In genomic region chr5:67089200-67089725, GRCh38 we compare ENCODE assay signal across 12 cellular contexts.
DNase-seq lines count a peak whose midpoint lies in the region; ATAC-seq and TF ChIP-seq lines count a peak whose summit lies in the region.
"Had no signal": no experiment of that assay in that cellular context is flagged by ENCODE, and none has a peak within 500 bp of the region (broad histone marks: within the 10 kb centered on the region; RNA-seq: fewer than 3 reads in every experiment).

No MANE protein-coding gene starts in this region.

- H3K27me3 ChIP-seq in neuronal stem cell (ENCODE audit: control insufficient read depth in 3 of 3, insufficient read depth in 3 of 3, low read depth in 1 of 3, low read length in 3 of 3) (peaks cover 0 to 2% (median 0%) of the 10 kb centered on the region in 3 experiments), dorsolateral prefrontal cortex (no peaks in the 10 kb centered on the region), brain microvascular endothelial cell (replicated peaks) (no peaks in the 10 kb centered on the region)
- H3K27me3 ChIP-seq: hepatocyte had no signal

- no peak overlapping the region for H3K9ac ChIP-seq in neuronal stem cell (ENCODE audit: low read depth, low read length, poor library complexity)

- H3K27ac ChIP-seq in neuronal stem cell (replicated peaks; ENCODE audit: low read length) (no peak overlapping the region), dorsolateral prefrontal cortex (peak overlapping the region in 16 of 59 donors; percentile 5 to 59 (median 26)), brain microvascular endothelial cell (no peak overlapping the region)
- H3K27ac ChIP-seq: hepatocyte had no signal

- H2BK12ac ChIP-seq in neuronal stem cell (ENCODE audit: low read length): no peak overlapping the region

- no peak overlapping the region for H2AFZ ChIP-seq in neuronal stem cell (ENCODE audit: low read length)
- H2AFZ ChIP-seq: hepatocyte had no signal

- no peaks in the 10 kb centered on the region for H3K9me3 ChIP-seq in neuronal stem cell (replicated peaks in 1 of 2; ENCODE audit: control insufficient read depth in 2 of 2, insufficient read depth in 1 of 2, low read depth in 1 of 2, low read length in 2 of 2)

- peak; percentile 23 for DNase-seq in ELR (ENCODE audit: low read depth)
- DNase-seq in NCI-H69 (lab: John Stamatoyannopoulos, UW): peak; percentile 77
- no peak for DNase-seq in neuronal stem cell (ENCODE audit: low spot score)
- no peak for DNase-seq in dorsolateral prefrontal cortex
- no peak for DNase-seq in activated CD4-positive, alpha-beta T cell treated with anti-CD3 and anti-CD28 coated beads for 48 hours
- no peak for DNase-seq in brain microvascular endothelial cell
- DNase-seq: mesendoderm, NCI-H2081, RPMI8226 had no signal

- H2BK5ac ChIP-seq in neuronal stem cell (ENCODE audit: low read length): no peak overlapping the region

- H3K14ac ChIP-seq in neuronal stem cell (ENCODE audit: low read length): no peak overlapping the region

- no CpG with 5 or more reads among the region's 4 CpGs for WGBS in neuronal stem cell (ENCODE audit: extremely low coverage in 2 of 2, insufficient read length in 2 of 2, insufficient replicate concordance in 1 of 2), 2 donors

- H2BK120ac ChIP-seq in neuronal stem cell (ENCODE audit: low read depth, low read length): no peak overlapping the region

- intact Hi-C loops in dorsolateral prefrontal cortex (cut with DNase I): no loop called here

- H3K18ac ChIP-seq in neuronal stem cell (ENCODE audit: low read length): peak overlapping the region; percentile 39

- H3K4ac ChIP-seq in neuronal stem cell (ENCODE audit: low read length): no peak overlapping the region

- ATAC-seq in esophagus mucosa: peak; percentile 8
- no peak for ATAC-seq in HG03571 (IDR thresholded peaks at IDR 0.05; ENCODE audit: unreplicated experiment)

- no peak overlapping the region for H3K23ac ChIP-seq in neuronal stem cell (ENCODE audit: low read depth, low read length, poor library complexity)

- H3K36me3 ChIP-seq in neuronal stem cell (replicated peaks in 1 of 2; ENCODE audit: control insufficient read depth in 2 of 2, insufficient read depth in 2 of 2, low read length in 2 of 2) (no peaks in the 10 kb centered on the region), brain microvascular endothelial cell (replicated peaks) (no peaks in the 10 kb centered on the region)

- TF ChIP-seq CTCF in dorsolateral prefrontal cortex (IDR thresholded peaks at IDR 0.05 in 54 of 56, conservative IDR thresholded peaks at IDR 0.05 in 2 of 56; ENCODE audit: low read depth in 1 of 56, partially characterized antibody in 56 of 56): no peak
- TF ChIP-seq CTCF in brain microvascular endothelial cell (IDR thresholded peaks at IDR 0.05; ENCODE audit: low read depth, low read length, missing control alignments): no peak

- in situ Hi-C loops in brain microvascular endothelial cell (cut with HindIII; ENCODE audit: low pct_ligation_motif_present, low sequenced_read_pairs): no loop called here

- H3K79me1 ChIP-seq in neuronal stem cell (ENCODE audit: low read depth, low read length): no peaks in the 10 kb centered on the region

- H2BK15ac ChIP-seq in neuronal stem cell (ENCODE audit: low read length): no peak overlapping the region

- H3K4me3 ChIP-seq in neuronal stem cell (ENCODE audit: low read length in 2 of 2) (no peak overlapping the region), dorsolateral prefrontal cortex (no peak overlapping the region), brain microvascular endothelial cell (ENCODE audit: low read depth, low read length) (no peak overlapping the region)
- H3K4me3 ChIP-seq: hepatocyte had no signal

- no peak overlapping the region for H4K8ac ChIP-seq in neuronal stem cell (ENCODE audit: low read depth, low read length)

- H4K91ac ChIP-seq in neuronal stem cell (ENCODE audit: low read depth, low read length, poor library complexity): no peak overlapping the region

- H2AK5ac ChIP-seq in neuronal stem cell (ENCODE audit: low read depth, low read length): no peak overlapping the region

- H3K4me2 ChIP-seq in neuronal stem cell (ENCODE audit: insufficient read depth, low read length, poor library complexity, severe bottlenecking): no peak overlapping the region
- H3K4me2 ChIP-seq: hepatocyte had no signal

- H3K4me1 ChIP-seq in neuronal stem cell (ENCODE audit: control insufficient read depth in 2 of 2, insufficient read depth in 1 of 2, low read depth in 1 of 2, low read length in 2 of 2): peaks cover 7 to 28% of the 10 kb centered on the region in 2 donors

Comparison
In these comparisons a context has a peak if more than half of its experiments do, and no peak if none do; other contexts are left out.
1. DNase-seq: peak in ELR (single experiment) and NCI-H69 (single experiment); none in neuronal stem cell (single experiment), dorsolateral prefrontal cortex (0 of 10), activated CD4-positive, alpha-beta T cell treated with anti-CD3 and anti-CD28 coated beads for 48 hours (single experiment) and brain microvascular endothelial cell (single experiment).